21 cellular contexts compared by ENCODE assay signal in the genomic region with DNA sequence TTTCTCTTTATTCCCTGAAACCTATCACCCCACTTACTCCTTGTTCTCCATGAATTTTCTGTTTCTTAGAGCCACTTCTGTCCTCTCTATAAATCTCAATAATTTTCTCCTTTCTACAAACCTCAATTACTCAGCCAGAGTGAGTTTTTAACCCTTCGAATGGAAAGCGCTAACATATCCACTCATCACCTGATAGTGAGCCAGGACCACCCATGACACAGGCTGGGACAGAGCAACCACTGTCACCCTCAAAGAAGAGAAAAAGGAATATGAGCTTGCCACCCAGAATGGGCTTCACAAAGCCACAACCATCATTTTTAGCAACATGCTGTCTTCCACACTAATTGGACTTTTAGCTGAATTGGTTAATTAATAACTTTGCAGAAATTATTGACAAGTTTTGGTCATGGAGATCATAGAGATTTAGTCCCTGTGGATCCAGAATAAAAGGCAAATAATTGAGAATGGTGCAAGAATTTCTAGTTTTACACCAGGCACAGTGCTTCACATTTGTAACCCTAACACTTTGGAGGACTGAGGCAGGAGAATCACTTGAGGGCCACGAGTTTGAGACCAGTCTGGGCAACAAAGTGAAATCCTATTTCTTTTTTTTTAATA. TPM values are rescaled to one million over a fixed set of nuclear protein-coding genes. Genes with fewer than 3 reads are reported as not detected.
"Had no signal": no experiment of that assay in that cellular context is flagged by ENCODE, and none has a peak within 500 bp of the region (broad histone marks: within the 10 kb centered on the region; RNA-seq: fewer than 3 reads in every experiment).

No MANE protein-coding gene starts in this region.

- H3K9me3 ChIP-seq: esophagus muscularis mucosa, ovary, transverse colon had no signal

- DNase-seq: activated CD4-positive, alpha-beta memory T cell treated with anti-CD3 and anti-CD28 coated beads, Interleukin-2, amount 10 ng/mL, durations not matched to agents 7 days and 5 days; activated CD4-positive, alpha-beta T cell treated with anti-CD3 and anti-CD28 coated beads for 1 hour; activated CD4-positive, alpha-beta T cell treated with anti-CD3 and anti-CD28 coated beads, Interleukin-2, amount 10 ng/mL, durations not matched to agents 7 days and 5 days; activated CD8-positive, alpha-beta memory T cell treated with anti-CD3 and anti-CD28 coated beads, Interleukin-2, amount 50 U/mL, for 48 hours; activated gamma-delta T cell treated with Interleukin-2 at 50 U/mL for 16 hours; activated naive CD8-positive, alpha-beta T cell treated with anti-CD3 and anti-CD28 coated beads, Interleukin-2, amount 50 U/mL, for 24 hours; activated T-cell treated with anti-CD3 and anti-CD28 coated beads, Interleukin-2, amount 50 U/mL, for 24 hours; anterior cingulate cortex; endodermal cell; foreskin keratinocyte; islet precursor cell; naive B cell; ovary; stimulated activated CD4-positive, alpha-beta T cell treated with anti-CD3 and anti-CD28 coated beads, Interleukin-15, amount 100 ng/mL, for 24 hours; stimulated activated CD4-positive, alpha-beta T cell treated with anti-CD3 and anti-CD28 coated beads, Interleukin-2, amount 100 ng/mL, for 24 hours; stimulated activated naive B cell treated with anti-CD40 and anti-IgM and Interleukin-4, amounts not matched to agents 10 μg/mL and 1 μg/mL and 100 μg/mL, for 72 hours; T-helper 1 cell; transverse colon; WERI-Rb-1 had no signal

- H3K27me3 ChIP-seq: esophagus muscularis mucosa, foreskin keratinocyte, ovary, transverse colon had no signal

- H3K4me1 ChIP-seq: foreskin keratinocyte had no signal

- ATAC-seq: activated naive CD8-positive, alpha-beta T cell treated with anti-CD3 and anti-CD28 coated beads, Interleukin-2, amount 50 U/mL, for 24 hours; activated T-helper 17 cell treated with anti-CD3 and anti-CD28 coated beads, Interleukin-2, amount 50 U/mL, for 72 hours; foreskin keratinocyte; stimulated activated naive B cell treated with anti-CD40 and anti-IgM and Interleukin-4, amounts not matched to agents 10 μg/mL and 1 μg/mL and 100 μg/mL, for 72 hours had no signal

- H3K27ac ChIP-seq: esophagus muscularis mucosa, foreskin keratinocyte, ovary, WERI-Rb-1 had no signal

- H3K4me3 ChIP-seq: esophagus muscularis mucosa, ovary, transverse colon had no signal

- H3K36me3 ChIP-seq: esophagus muscularis mucosa, ovary, transverse colon, WERI-Rb-1 had no signal

RNA-seq across cellular contexts. Expression of gene SELENOP, which starts 32.1 kb away (rescaled TPM):
- total RNA-seq: activated CD4-positive, alpha-beta T cell treated with anti-CD3 and anti-CD28 coated beads, Interleukin-2, amount 10 ng/mL, durations not matched to agents 7 days and 5 days; activated T-helper 17 cell treated with anti-CD3 and anti-CD28 coated beads, Interleukin-2, amount 50 U/mL, for 72 hours had no signal
